In the genomic region with DNA sequence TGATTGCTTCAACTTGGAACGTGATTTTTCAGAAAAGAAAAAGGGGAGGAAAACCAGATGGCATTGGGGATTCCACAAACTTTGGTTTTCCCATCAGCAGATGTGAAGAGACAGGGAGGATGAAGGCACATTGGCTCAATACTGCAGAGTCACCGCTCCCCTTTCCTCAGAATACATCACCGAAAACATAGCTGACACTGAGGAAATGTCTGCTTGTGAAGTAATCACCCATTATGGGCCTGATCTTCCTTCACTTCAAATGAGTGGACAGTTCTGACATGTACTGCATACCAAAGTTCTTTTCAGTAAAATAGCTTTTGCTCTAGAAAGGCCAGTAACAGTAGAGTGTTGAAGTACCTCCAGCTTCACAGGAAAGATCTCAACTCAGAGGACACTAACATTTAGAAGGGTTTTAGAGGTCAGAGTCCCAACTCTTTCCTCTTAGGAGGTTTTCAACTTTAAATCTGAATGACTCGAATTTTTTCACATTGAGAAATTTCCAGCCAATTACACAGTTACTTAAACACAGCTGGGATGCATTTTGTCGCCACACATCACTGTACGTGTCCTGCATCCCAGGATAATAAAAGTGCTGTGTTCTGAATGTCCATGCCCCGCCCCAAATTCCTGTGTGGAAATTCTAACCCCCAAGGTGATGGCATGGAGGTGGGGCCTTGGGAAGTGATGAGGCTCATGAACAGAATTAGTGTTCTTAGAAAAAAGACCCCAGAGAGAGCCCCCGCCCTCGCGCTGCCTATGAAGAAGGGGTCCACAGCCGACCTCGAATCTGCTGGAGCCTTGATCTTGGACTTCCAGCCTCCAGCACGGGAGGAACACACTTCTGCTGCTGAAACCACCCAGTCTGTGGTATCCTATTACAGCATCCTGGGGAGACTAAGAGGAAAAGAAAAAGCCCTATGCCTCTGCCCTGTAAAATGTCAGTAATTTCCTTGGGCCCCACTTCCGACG, we compare ENCODE assay signal across 17 cellular contexts.
A peak's percentile ranks its signal among the peaks of the same experiment; 100 is the strongest.
DNase-seq lines count a peak whose midpoint lies in the region; ATAC-seq and TF ChIP-seq lines count a peak whose summit lies in the region.
"Had no signal": no experiment of that assay in that cellular context is flagged by ENCODE, and none has a peak within 500 bp of the region (broad histone marks: within the 10 kb centered on the region; RNA-seq: fewer than 3 reads in every experiment).

No MANE protein-coding gene starts in this region.

- H3K14ac ChIP-seq in mesenchymal stem cell (ENCODE audit: low read length in 2 of 2) = no peak overlapping the region

- no peak overlapping the region for H3K4ac ChIP-seq in mesenchymal stem cell (ENCODE audit: low read depth in 1 of 2, low read length in 2 of 2)

- no peak overlapping the region for H2AK5ac ChIP-seq in mesenchymal stem cell (ENCODE audit: low read length, severe bottlenecking)

- H2AFZ ChIP-seq in mesenchymal stem cell (ENCODE audit: low read depth, low read length) = no peak overlapping the region

- TF ChIP-seq CTCF in left ventricle myocardium inferior (IDR thresholded peaks at IDR 0.05; ENCODE audit: borderline replicate concordance) (no peak), chondrocyte (IDR thresholded peaks at IDR 0.05) (no peak), type B pancreatic cell (conservative IDR thresholded peaks at IDR 0.05) (no peak), glutamatergic neuron (IDR thresholded peaks at IDR 0.05; ENCODE audit: partially characterized antibody, unreplicated experiment) (no peak)

- no peak overlapping the region for H4K8ac ChIP-seq in mesenchymal stem cell (ENCODE audit: low read length)

- no peak overlapping the region for H3K23ac ChIP-seq in mesenchymal stem cell (ENCODE audit: low read length in 2 of 2)

- no peak overlapping the region for H3K9ac ChIP-seq in mesenchymal stem cell (ENCODE audit: low read length)

- H2BK12ac ChIP-seq in mesenchymal stem cell (ENCODE audit: low read length in 2 of 2) = peak overlapping the region in 1 of 2 experiments; percentile 38

- peak overlapping the region; percentile 58 for H3K27ac ChIP-seq in left ventricle myocardium inferior (replicated peaks)
- peak overlapping the region; percentile 9 for H3K27ac ChIP-seq in mesenchymal stem cell (ENCODE audit: low read length, poor library complexity, severe bottlenecking)
- H3K27ac ChIP-seq: HL-60 had no signal

- H3K79me1 ChIP-seq in mesenchymal stem cell (replicated peaks; ENCODE audit: low read length, poor library complexity, severe bottlenecking) = peaks cover 27% of the 10 kb centered on the region

- H3K4me3 ChIP-seq in left ventricle myocardium inferior (no peak overlapping the region), mesenchymal stem cell (ENCODE audit: insufficient read depth in 1 of 2, low read depth in 1 of 2, low read length in 2 of 2) (no peak overlapping the region)
- H3K4me3 ChIP-seq: body of pancreas, thoracic aorta had no signal

- H3K36me3 Mint-ChIP-seq in chondrocyte (ENCODE audit: low read depth) (peaks cover 24% of the 10 kb centered on the region), type B pancreatic cell (peaks cover 5% of the 10 kb centered on the region), glutamatergic neuron (ENCODE audit: unreplicated experiment) (peaks cover 5% of the 10 kb centered on the region)

- H3K36me3 ChIP-seq in left ventricle myocardium inferior (peaks cover 3% of the 10 kb centered on the region), mesenchymal stem cell (ENCODE audit: control insufficient read depth in 1 of 2, insufficient read depth in 2 of 2, low read depth in 1 of 2, low read length in 2 of 2) (peaks cover 0 to 34% of the 10 kb centered on the region in 2 experiments)
- H3K36me3 ChIP-seq: thoracic aorta had no signal

- peak overlapping the region; percentile 84 for H3K27ac Mint-ChIP-seq in chondrocyte (ENCODE audit: unreplicated experiment)
- H3K27ac Mint-ChIP-seq in type B pancreatic cell = no peak overlapping the region
- H3K27ac Mint-ChIP-seq in glutamatergic neuron (ENCODE audit: unreplicated experiment) = no peak overlapping the region

- H3K4me3 Mint-ChIP-seq in chondrocyte (ENCODE audit: unreplicated experiment) (no peak overlapping the region), type B pancreatic cell (no peak overlapping the region), glutamatergic neuron (ENCODE audit: unreplicated experiment) (no peak overlapping the region)

- H3K4me1 Mint-ChIP-seq in chondrocyte (ENCODE audit: low read depth) (peaks cover 84% of the 10 kb centered on the region), type B pancreatic cell (ENCODE audit: unreplicated experiment) (peaks cover 22% of the 10 kb centered on the region), glutamatergic neuron (ENCODE audit: low read depth, unreplicated experiment) (peaks cover 14% of the 10 kb centered on the region)

- H3K27me3 Mint-ChIP-seq in chondrocyte (ENCODE audit: low read depth) = no peaks in the 10 kb centered on the region
- H3K27me3 Mint-ChIP-seq in type B pancreatic cell = peaks cover 8% of the 10 kb centered on the region
- H3K27me3 Mint-ChIP-seq in glutamatergic neuron (ENCODE audit: unreplicated experiment) = peaks cover 2% of the 10 kb centered on the region

- H2BK120ac ChIP-seq in mesenchymal stem cell (ENCODE audit: low read depth, low read length) = no peak overlapping the region

- no peak overlapping the region for H3K18ac ChIP-seq in mesenchymal stem cell (ENCODE audit: low read depth in 1 of 2, low read length in 2 of 2)

- H3K9me3 ChIP-seq in left ventricle myocardium inferior (replicated peaks) = no peaks in the 10 kb centered on the region
- no peaks in the 10 kb centered on the region for H3K9me3 ChIP-seq in mesenchymal stem cell (ENCODE audit: control insufficient read depth, low read length)
- H3K9me3 ChIP-seq: body of pancreas, thoracic aorta had no signal

- WGBS in mesenchymal stem cell = 79% methylated on average over 15 of the region's 15 CpGs

- H3K4me1 ChIP-seq in left ventricle myocardium inferior (peaks cover 99% of the 10 kb centered on the region), mesenchymal stem cell (ENCODE audit: control insufficient read depth, insufficient read depth, low read depth, low read length) (peaks cover 25% of the 10 kb centered on the region)

- DNase-seq in left ventricle myocardium inferior (no peak), left cardiac atrium (no peak), chondrocyte (ENCODE audit: low spot score) (no peak), mesenchymal stem cell (peak; percentile 74), type B pancreatic cell (ENCODE audit: extremely low spot score, unreplicated experiment) (peak; percentile 58), RPMI8226 (no peak), glutamatergic neuron (no peak)
- DNase-seq: activated effector memory CD4-positive, alpha-beta T cell treated with anti-CD3 and anti-CD28 coated beads, Interleukin-2, amount 50 U/mL, for 16 hours; body of pancreas; effector CD4-positive, alpha-beta T cell; islet precursor cell; NCI-H1436; NCI-H345; stimulated activated CD4-positive, alpha-beta T cell treated with anti-CD3 and anti-CD28 coated beads, Interleukin-1b, Interleukin-23, amount 100 ng/mL, for 48 hours had no signal

- no peak overlapping the region for H3K4me2 ChIP-seq in mesenchymal stem cell (ENCODE audit: low read length, poor library complexity, severe bottlenecking)

- H2BK5ac ChIP-seq in mesenchymal stem cell (ENCODE audit: low read depth, low read length, poor library complexity, severe bottlenecking) = no peak overlapping the region

- H4K91ac ChIP-seq in mesenchymal stem cell (ENCODE audit: low read length) = no peak overlapping the region

- H3K9me3 Mint-ChIP-seq in chondrocyte (ENCODE audit: low read depth) (no peaks in the 10 kb centered on the region), type B pancreatic cell (no peaks in the 10 kb centered on the region), glutamatergic neuron (ENCODE audit: unreplicated experiment) (peaks cover 2% of the 10 kb centered on the region)

- ATAC-seq in left cardiac atrium (no peak), GM18517 (IDR thresholded peaks at IDR 0.05; ENCODE audit: unreplicated experiment) (no peak)
- ATAC-seq: body of pancreas had no signal

- H3K27me3 ChIP-seq in left ventricle myocardium inferior (ENCODE audit: low read depth) (no peaks in the 10 kb centered on the region), mesenchymal stem cell (ENCODE audit: control insufficient read depth in 1 of 2, insufficient read depth in 1 of 2, low read length in 2 of 2) (no peaks in the 10 kb centered on the region)
- H3K27me3 ChIP-seq: body of pancreas had no signal

- intact Hi-C loops in left ventricle myocardium inferior (cut with micrococcal nuclease) = loop anchor here (10.0 kb wide), 1 partner anchor 76 kb away; a partner anchor contains a TSS
- intact Hi-C loops in left cardiac atrium (cut with DNase I) = loop anchor here in 1 of 2 donors (5.0 to 10.0 kb wide), 2 partner anchors 78 to 206 kb away; a partner anchor contains a TSS

- no peak overlapping the region for H2BK15ac ChIP-seq in mesenchymal stem cell (ENCODE audit: low read depth, poor library complexity, severe bottlenecking)

Comparison
In these comparisons a context has a peak if more than half of its experiments do, and no peak if none do; other contexts are left out.
1. DNase-seq: peak in mesenchymal stem cell (single experiment) and type B pancreatic cell (single experiment); none in left ventricle myocardium inferior (single experiment), left cardiac atrium (single experiment), chondrocyte (single experiment), RPMI8226 (single experiment) and glutamatergic neuron (single experiment).